35 cellular contexts compared by ENCODE assay signal in genomic region chr14:73955674-73956073, GRCh38. TPM values are rescaled to one million over a fixed set of nuclear protein-coding genes. Genes with fewer than 3 reads are reported as not detected.
A peak's percentile ranks its signal among the peaks of the same experiment; 100 is the strongest.
DNase-seq lines count a peak whose midpoint lies in the region; ATAC-seq, FAIRE-seq and TF ChIP-seq lines count a peak whose summit lies in the region.
"Had no signal": no experiment of that assay in that cellular context is flagged by ENCODE, and none has a peak within 500 bp of the region (broad histone marks: within the 10 kb centered on the region; RNA-seq: fewer than 3 reads in every experiment).

No MANE protein-coding gene starts in this region.

- H4K20me1 ChIP-seq in HepG2 (ENCODE audit: insufficient read depth, low read length): no peaks in the 10 kb centered on the region
- H4K20me1 ChIP-seq in astrocyte (ENCODE audit: insufficient read depth, low read length): no peaks in the 10 kb centered on the region
- H4K20me1 ChIP-seq: BLaER1; BLaER1 treated with 17β-estradiol and CSF1 and Interleukin-3, amounts not matched to agents 10 nM and 100 nM had no signal

- BruUV-seq in HepG2 (replicated peaks; lab: Mats Ljungman, UMichigan): no TSS peak

- H3K4me2 ChIP-seq in HepG2 (ENCODE audit: low read depth, low read length) (no peak overlapping the region), astrocyte (ENCODE audit: low read length) (no peak overlapping the region)
- H3K4me2 ChIP-seq: A549; BLaER1; BLaER1 treated with 17β-estradiol and CSF1 and Interleukin-3, amounts not matched to agents 10 nM and 100 nM had no signal

- H3K9me3 Mint-ChIP-seq in astrocyte (ENCODE audit: unreplicated experiment): no peaks in the 10 kb centered on the region
- H3K9me3 Mint-ChIP-seq: CD14-positive monocyte; CD4-positive, alpha-beta memory T cell; CD4-positive, alpha-beta T cell; CD4-positive, CD25-positive, alpha-beta regulatory T cell; CD8-positive, alpha-beta memory T cell; CD8-positive, alpha-beta T cell had no signal

- intact Hi-C loops in HepG2 (cut with micrococcal nuclease; ENCODE audit: unreplicated experiment): no loop called here
- intact Hi-C loops in right lobe of liver (cut with DNase I): no loop called here
- intact Hi-C loops in uterus (cut with DNase I; ENCODE audit: low total_unique reads): no loop called here

- TF ChIP-seq CTCF in HepG2 (CRISPR knock-in tag; IDR thresholded peaks at IDR 0.05) (no peak), right lobe of liver (IDR thresholded peaks at IDR 0.05) (no peak), HEK293 (tag by site-specific recombination; IDR thresholded peaks at IDR 0.05) (no peak), astrocyte (IDR thresholded peaks at IDR 0.05; ENCODE audit: insufficient read depth, low read depth, low read length) (no peak), uterus (IDR thresholded peaks at IDR 0.05) (no peak)

- no peak for TF ChIP-seq RAD21 in HepG2 (CRISPR knock-in tag; IDR thresholded peaks at IDR 0.05)

- H3K4me1 Mint-ChIP-seq in astrocyte (ENCODE audit: low read depth, unreplicated experiment): peaks cover 2% of the 10 kb centered on the region

- no peaks in the 10 kb centered on the region for H3K27me3 Mint-ChIP-seq in astrocyte (ENCODE audit: low read depth, unreplicated experiment)
- H3K27me3 Mint-ChIP-seq: B cell; CD4-positive, alpha-beta memory T cell; CD4-positive, alpha-beta T cell; CD4-positive, CD25-positive, alpha-beta regulatory T cell; CD8-positive, alpha-beta memory T cell had no signal

- H3K4me3 ChIP-seq in HepG2 (replicated peaks in 1 of 3; ENCODE audit: insufficient read depth in 1 of 3, low read depth in 2 of 3, low read length in 3 of 3): no peak overlapping the region
- no peak overlapping the region for H3K4me3 ChIP-seq in right lobe of liver
- no peak overlapping the region for H3K4me3 ChIP-seq in HEK293 (ENCODE audit: low read depth, low read length)
- no peak overlapping the region for H3K4me3 ChIP-seq in astrocyte (ENCODE audit: insufficient read depth, low read depth, low read length)
- H3K4me3 ChIP-seq in uterus: no peak overlapping the region
- H3K4me3 ChIP-seq: A549; BLaER1; BLaER1 treated with 17β-estradiol and CSF1 and Interleukin-3, amounts not matched to agents 10 nM and 100 nM had no signal

- peaks cover 11% of the 10 kb centered on the region for H3K4me1 ChIP-seq in HepG2 (ENCODE audit: insufficient read depth, low read length)
- peaks cover 0 to 9% (median 0%) of the 10 kb centered on the region in 4 donors for H3K4me1 ChIP-seq in right lobe of liver
- no peaks in the 10 kb centered on the region for H3K4me1 ChIP-seq in HEK293 (ENCODE audit: control insufficient read depth, insufficient read depth, low read length)
- peaks cover 4% of the 10 kb centered on the region for H3K4me1 ChIP-seq in astrocyte (ENCODE audit: insufficient read depth, low read length)
- H3K4me1 ChIP-seq in uterus: no peaks in the 10 kb centered on the region
- H3K4me1 ChIP-seq: BE2C had no signal

- TF ChIP-seq POLR2A in HepG2 (IDR thresholded peaks at IDR 0.05; ENCODE audit: insufficient read depth in 1 of 2, low read depth in 2 of 2, low read length in 2 of 2): no peak
- no peak for TF ChIP-seq POLR2A in right lobe of liver (IDR thresholded peaks at IDR 0.05)
- no peak for TF ChIP-seq POLR2A in uterus (IDR thresholded peaks at IDR 0.05)

- no peak overlapping the region for H3K4me3 Mint-ChIP-seq in astrocyte (ENCODE audit: unreplicated experiment)
- H3K4me3 Mint-ChIP-seq: B cell; CD14-positive monocyte; CD4-positive, alpha-beta memory T cell; CD4-positive, alpha-beta T cell; CD8-positive, alpha-beta T cell had no signal

- TF ChIP-seq EP300 in HepG2 (IDR thresholded peaks at IDR 0.05; ENCODE audit: low read depth in 2 of 2, low read length in 2 of 2) (no peak), HepG2 (CRISPR knock-in tag; IDR thresholded peaks at IDR 0.05; ENCODE audit: borderline replicate concordance) (no peak)

- FAIRE-seq in HepG2 (lab: Jason Lieb, UNC): no peak
- FAIRE-seq in astrocyte (lab: Jason Lieb, UNC): no peak
- FAIRE-seq: A204.1, A549, D721Med had no signal

- peak overlapping the region; percentile 41 for H3K27ac Mint-ChIP-seq in astrocyte (ENCODE audit: unreplicated experiment)
- H3K27ac Mint-ChIP-seq: B cell; CD4-positive, alpha-beta T cell; CD4-positive, CD25-positive, alpha-beta regulatory T cell; CD8-positive, alpha-beta T cell had no signal

- DNase-seq in HepG2 (ENCODE audit: low spot score) (no peak), right lobe of liver (no peak), astrocyte (ENCODE audit: low read depth) (no peak), uterus (no peak)
- no peak for DNase-seq in activated T-cell treated with anti-CD3 and anti-CD28 coated beads, Interleukin-2, amount 50 U/mL, for 1 hour
- DNase-seq: 8988T; ACHN; AML-193; BE2C; C1 segment of cervical spinal cord; Caco-2; Calu3; CD4-positive, alpha-beta memory T cell; CD4-positive, alpha-beta T cell; CD4-positive, CD25-positive, alpha-beta regulatory T cell; CD8-positive, alpha-beta memory T cell; CD8-positive, alpha-beta T cell; COR-L47; DMS 273 treated with DMSO at 0.1 percent for 48 hours; DMS153; DMS53; DMS79; DMS79 treated with DMSO at 0.1 percent for 48 hours; DND-41; EL had no signal

- peaks cover 8 to 42% of the 10 kb centered on the region in 2 experiments for H3K36me3 ChIP-seq in HepG2 (replicated peaks in 1 of 2; ENCODE audit: control insufficient read depth in 1 of 2, insufficient read depth in 2 of 2, low read length in 2 of 2)
- H3K36me3 ChIP-seq in right lobe of liver: peaks cover 0 to 43% (median 25%) of the 10 kb centered on the region in 4 donors
- H3K36me3 ChIP-seq in HEK293 (ENCODE audit: control insufficient read depth in 2 of 2, insufficient read depth in 1 of 2, low read length in 2 of 2): peaks cover 56 to 64% of the 10 kb centered on the region in 2 experiments
- peaks cover 29% of the 10 kb centered on the region for H3K36me3 ChIP-seq in astrocyte (ENCODE audit: insufficient read depth, low read length)
- H3K36me3 ChIP-seq in uterus: no peaks in the 10 kb centered on the region

- in situ Hi-C loops in HepG2 (cut with HindIII; ENCODE audit: extremely low pct_ligation_motif_present, low pct_unique_long_range_greater_than_20kb): no loop called here

- H2AFZ ChIP-seq in HepG2 (ENCODE audit: low read length): no peak overlapping the region
- no peak overlapping the region for H2AFZ ChIP-seq in astrocyte (ENCODE audit: low read depth, low read length)

- CTCF ChIA-PET in HepG2 (lab: Yijun Ruan, JAX; ENCODE audit: low intra/inter-chr PET ratio, low total read pairs) (no interaction called here), HEK293 (lab: Yijun Ruan, JAX) (no interaction called here)

- H3K27ac ChIP-seq in HepG2 (ENCODE audit: extremely low read length, insufficient read depth, low read length): no peak overlapping the region
- H3K27ac ChIP-seq in right lobe of liver: no peak overlapping the region
- H3K27ac ChIP-seq in HEK293 (ENCODE audit: extremely low read depth, low read depth, low read length): no peak overlapping the region
- no peak overlapping the region for H3K27ac ChIP-seq in astrocyte (ENCODE audit: low read depth, low read length)
- H3K27ac ChIP-seq in uterus: no peak overlapping the region
- H3K27ac ChIP-seq: 22Rv1; A549; BLaER1; BLaER1 treated with 17β-estradiol and CSF1 and Interleukin-3, amounts not matched to agents 10 nM and 100 nM; C4-2B had no signal

- POLR2A ChIA-PET in HepG2 (lab: Yijun Ruan, JAX) (no interaction called here), HEK293 (lab: Yijun Ruan, JAX) (no interaction called here)

- H3K9me3 ChIP-seq in HepG2 (ENCODE audit: low read length) (no peaks in the 10 kb centered on the region), right lobe of liver (no peaks in the 10 kb centered on the region), HEK293 (ENCODE audit: control insufficient read depth, insufficient read depth, low read depth, low read length) (no peaks in the 10 kb centered on the region), astrocyte (ENCODE audit: insufficient read depth, low read depth, low read length) (no peaks in the 10 kb centered on the region), uterus (no peaks in the 10 kb centered on the region)
- H3K9me3 ChIP-seq: A549; BE2C; BLaER1; BLaER1 treated with 17β-estradiol and CSF1 and Interleukin-3, amounts not matched to agents 10 nM and 100 nM; Caco-2 had no signal

- ATAC-seq in HepG2 (no peak), right lobe of liver (no peak)
- ATAC-seq: A549; CD8-positive, alpha-beta T cell had no signal

- 96% methylated on average over 5 of the region's 5 CpGs for WGBS in HepG2 (ENCODE audit: low lambda C conversion rate)
- WGBS in right lobe of liver (ENCODE audit: insufficient coverage, low coverage, low lambda C conversion rate, missing lambda C conversion rate): 44% methylated on average over 2 of the region's 5 CpGs

- H3K36me3 Mint-ChIP-seq in astrocyte (ENCODE audit: low read depth, unreplicated experiment): peaks cover 10% of the 10 kb centered on the region

- no peak overlapping the region for H3K9ac ChIP-seq in HepG2 (ENCODE audit: insufficient read depth, low read depth, low read length)
- no peak overlapping the region for H3K9ac ChIP-seq in astrocyte (ENCODE audit: low read length)
- H3K9ac ChIP-seq: BLaER1; BLaER1 treated with 17β-estradiol and CSF1 and Interleukin-3, amounts not matched to agents 10 nM and 100 nM had no signal

- H3K79me2 ChIP-seq in HepG2 (ENCODE audit: insufficient read depth, low read length) (no peaks in the 10 kb centered on the region), astrocyte (ENCODE audit: insufficient read depth, low read length) (peaks cover 4% of the 10 kb centered on the region)

- H3K27me3 ChIP-seq in HepG2 (ENCODE audit: control insufficient read depth in 1 of 2, insufficient read depth in 2 of 2, low read length in 2 of 2) (no peaks in the 10 kb centered on the region), right lobe of liver (no peaks in the 10 kb centered on the region), astrocyte (ENCODE audit: insufficient read depth, low read length) (no peaks in the 10 kb centered on the region), uterus (no peaks in the 10 kb centered on the region)
- H3K27me3 ChIP-seq: BE2C; BLaER1; BLaER1 treated with 17β-estradiol and CSF1 and Interleukin-3, amounts not matched to agents 10 nM and 100 nM had no signal

RNA-seq across cellular contexts. Expression of gene COQ6, which starts 5.6 kb away (rescaled TPM):
- total RNA-seq in HepG2 (2016; rRNA removed; fragmentation: Illumina TruSeq; extraction: Trizol) (18.1 and 18.9 TPM in 2 replicates), right lobe of liver (10 to 100 TPM; 11.6 to 60.9 (median 16.8) TPM), astrocyte (12.8 and 15.3 TPM in 2 replicates), uterus (100 to 1,000 TPM in 1 of 4 donors, 10 to 100 TPM in 3; 18.5 to 103 (median 30.0) TPM)
- total RNA-seq in HepG2 (2016; cell fraction: cytosol; rRNA removed; fragmentation: Illumina TruSeq; extraction: Trizol; ENCODE audit: low read depth): 4.9 and 6.7 TPM in 2 replicates
- total RNA-seq in HepG2 (2016; cell fraction: insoluble cytoplasmic fraction; rRNA removed; fragmentation: Illumina TruSeq; extraction: Trizol): 19.5 and 20.6 TPM in 2 replicates
- 6.1 and 6.3 TPM in 2 replicates for total RNA-seq in HepG2 (2016; cell fraction: membrane; rRNA removed; fragmentation: Illumina TruSeq; extraction: Trizol)
- 19.6 and 22.2 TPM in 2 replicates for total RNA-seq in HepG2 (2016; cell fraction: nucleus; rRNA removed; fragmentation: Illumina TruSeq; extraction: Trizol)
- polyA plus RNA-seq in HepG2 (2011; rRNA removed): 33.1 and 34.7 TPM in 2 replicates
- 22.9 and 26.9 TPM in 2 replicates for polyA plus RNA-seq in HepG2 (2011; cell fraction: cytosol; rRNA removed)
- polyA plus RNA-seq in HepG2 (2011; cell fraction: nucleus; rRNA removed): 52.0 and 58.6 TPM in 2 replicates
- polyA plus RNA-seq in HepG2 (2012): 11.7 and 19.1 TPM in 2 replicates
- 2.3 TPM in 2 replicates for polyA plus RNA-seq in HepG2 (2016; cell fraction: cytosol; fragmentation: Illumina TruSeq; extraction: Trizol; ENCODE audit: low read depth)
- polyA plus RNA-seq in HepG2 (2016; cell fraction: insoluble cytoplasmic fraction; fragmentation: Illumina TruSeq; extraction: Trizol; ENCODE audit: low read depth): 14.0 and 16.4 TPM in 2 replicates
- polyA plus RNA-seq in HepG2 (2016; cell fraction: membrane; fragmentation: Illumina TruSeq; extraction: Trizol; ENCODE audit: low read depth): 3.9 TPM in 2 replicates
- 36.1 and 42.5 TPM in 2 replicates for polyA plus RNA-seq in HepG2 (2016; cell fraction: nucleus; fragmentation: Illumina TruSeq; extraction: Trizol; ENCODE audit: insufficient read depth, low read depth)
- polyA minus RNA-seq in HepG2 (2011; rRNA and poly(A)+ RNA removed; ENCODE audit: low replicate concordance): 24.3 and 47.1 TPM in 2 replicates
- polyA minus RNA-seq in HepG2 (2011; cell fraction: cytosol; rRNA and poly(A)+ RNA removed): 6.3 and 6.9 TPM in 2 replicates
- polyA minus RNA-seq in HepG2 (2011; cell fraction: nucleus; rRNA and poly(A)+ RNA removed): 31.8 and 33.1 TPM in 2 replicates

RNA-seq across cellular contexts. Expression of gene FAM161B, which starts 5.8 kb away (rescaled TPM):
- total RNA-seq in HepG2 (2016; rRNA removed; fragmentation: Illumina TruSeq; extraction: Trizol): 1.6 and 2.0 TPM in 2 replicates
- total RNA-seq in HepG2 (2016; cell fraction: cytosol; rRNA removed; fragmentation: Illumina TruSeq; extraction: Trizol; ENCODE audit: low read depth): 0.51 and 0.53 TPM in 2 replicates
- 1.9 and 2.1 TPM in 2 replicates for total RNA-seq in HepG2 (2016; cell fraction: insoluble cytoplasmic fraction; rRNA removed; fragmentation: Illumina TruSeq; extraction: Trizol)
- 1.0 TPM in 2 replicates for total RNA-seq in HepG2 (2016; cell fraction: membrane; rRNA removed; fragmentation: Illumina TruSeq; extraction: Trizol)
- 2.6 and 3.0 TPM in 2 replicates for total RNA-seq in HepG2 (2016; cell fraction: nucleus; rRNA removed; fragmentation: Illumina TruSeq; extraction: Trizol)
- 1.6 and 2.0 TPM in 2 replicates for polyA plus RNA-seq in HepG2 (2011; rRNA removed)
- polyA plus RNA-seq in HepG2 (2011; cell fraction: cytosol; rRNA removed): 0.97 and 1.2 TPM in 2 replicates
- polyA plus RNA-seq in HepG2 (2011; cell fraction: nucleus; rRNA removed): 1.7 and 2.2 TPM in 2 replicates
- polyA plus RNA-seq in HepG2 (2012): 2.0 and 2.8 TPM in 2 replicates
- 0.33 and 0.36 TPM in 2 replicates for polyA plus RNA-seq in HepG2 (2016; cell fraction: cytosol; fragmentation: Illumina TruSeq; extraction: Trizol; ENCODE audit: low read depth)
- 1.6 and 1.7 TPM in 2 replicates for polyA plus RNA-seq in HepG2 (2016; cell fraction: insoluble cytoplasmic fraction; fragmentation: Illumina TruSeq; extraction: Trizol; ENCODE audit: low read depth)
- polyA plus RNA-seq in HepG2 (2016; cell fraction: membrane; fragmentation: Illumina TruSeq; extraction: Trizol; ENCODE audit: low read depth): 0.49 and 0.65 TPM in 2 replicates
- 1.6 and 2.7 TPM in 2 replicates for polyA plus RNA-seq in HepG2 (2016; cell fraction: nucleus; fragmentation: Illumina TruSeq; extraction: Trizol; ENCODE audit: insufficient read depth, low read depth)
- 0.82 and 2.3 TPM in 2 replicates for polyA minus RNA-seq in HepG2 (2011; rRNA and poly(A)+ RNA removed; ENCODE audit: low replicate concordance)
- 1.3 and 1.8 TPM in 2 replicates for polyA minus RNA-seq in HepG2 (2011; cell fraction: cytosol; rRNA and poly(A)+ RNA removed)
- polyA minus RNA-seq in HepG2 (2011; cell fraction: nucleus; rRNA and poly(A)+ RNA removed): 6.4 and 6.8 TPM in 2 replicates
- total RNA-seq in right lobe of liver: 1 to 10 TPM; 1.3 to 2.3 (median 1.5) TPM
- 2.6 and 3.0 TPM in 2 replicates for total RNA-seq in astrocyte
- 1 to 10 TPM in 3 of 4 donors, under 1 TPM in 1; 0.29 to 10.0 (median 4.9) TPM for total RNA-seq in uterus

Comparison
In these comparisons a context has a peak if more than half of its experiments do, and no peak if none do; other contexts are left out.
1. Of the 63 proteins assayed by ChIP-seq in both HepG2 and HEK293: peak only in HepG2: none; only in HEK293: ATF2 and ZNF335; in both: none; in neither: 61.